10 cellular contexts compared by ENCODE assay signal in the genomic region with DNA sequence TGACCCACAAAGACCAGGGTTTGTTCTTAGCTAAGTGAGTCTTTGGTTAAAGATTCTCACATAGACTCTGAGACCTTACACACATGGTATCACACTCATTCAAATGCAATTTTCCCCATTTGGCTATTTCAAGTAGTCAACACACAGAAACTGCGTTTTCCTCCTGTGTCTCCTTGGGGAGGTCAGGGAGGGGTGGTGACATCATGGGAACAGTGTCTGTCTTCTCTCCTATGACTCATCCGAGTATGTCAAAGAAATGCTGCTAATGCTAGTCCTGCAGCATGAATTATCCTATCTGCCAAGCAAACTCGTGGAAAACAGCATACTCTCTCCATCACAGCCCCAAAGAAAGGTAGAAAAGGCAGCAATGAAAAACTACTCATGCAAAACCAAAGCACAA.
A peak's percentile ranks its signal among the peaks of the same experiment; 100 is the strongest.
DNase-seq lines count a peak whose midpoint lies in the region; ATAC-seq, FAIRE-seq and TF ChIP-seq lines count a peak whose summit lies in the region.
"Had no signal": no experiment of that assay in that cellular context is flagged by ENCODE, and none has a peak within 500 bp of the region (broad histone marks: within the 10 kb centered on the region; RNA-seq: fewer than 3 reads in every experiment).

No MANE protein-coding gene starts in this region.

- no peak for ATAC-seq in naive thymus-derived CD4-positive, alpha-beta T cell

- H3K4me1 Mint-ChIP-seq in naive thymus-derived CD4-positive, alpha-beta T cell: no peaks in the 10 kb centered on the region
- H3K4me1 Mint-ChIP-seq: central memory CD8-positive, alpha-beta T cell had no signal

- intact Hi-C loops in left ventricle myocardium inferior (cut with micrococcal nuclease) (no loop called here), prostate gland (cut with DNase I) (no loop called here)
- intact Hi-C loops in naive thymus-derived CD4-positive, alpha-beta T cell (cut with micrococcal nuclease): no loop called here

- H3K36me3 Mint-ChIP-seq in naive thymus-derived CD4-positive, alpha-beta T cell: no peaks in the 10 kb centered on the region

- TF ChIP-seq CTCF in VCaP (conservative IDR thresholded peaks at IDR 0.05): no peak
- no peak for TF ChIP-seq CTCF in left ventricle myocardium inferior (IDR thresholded peaks at IDR 0.05; ENCODE audit: borderline replicate concordance)
- TF ChIP-seq CTCF in prostate gland (IDR thresholded peaks at IDR 0.05): no peak

- peak overlapping the region; percentile 15 for H3K9ac ChIP-seq in skeletal muscle satellite cell (ENCODE audit: low read depth, low read length)

- POLR2A ChIA-PET in naive thymus-derived CD4-positive, alpha-beta T cell (lab: Charles Lee): no interaction called here

- H3K4me3 ChIP-seq in left ventricle myocardium inferior: no peak overlapping the region
- no peak overlapping the region for H3K4me3 ChIP-seq in skeletal muscle satellite cell (ENCODE audit: low read length)
- no peak overlapping the region for H3K4me3 ChIP-seq in prostate gland
- no peak overlapping the region for H3K4me3 ChIP-seq in naive thymus-derived CD4-positive, alpha-beta T cell (ENCODE audit: low read length)

- 41% methylated on average over 3 of the region's 3 CpGs for WGBS in prostate gland

- H3K4me2 ChIP-seq in skeletal muscle satellite cell (ENCODE audit: low read length): peak overlapping the region; percentile 38

- H3K4me1 ChIP-seq in left ventricle myocardium inferior: peaks cover 67% of the 10 kb centered on the region
- peaks cover 12% of the 10 kb centered on the region for H3K4me1 ChIP-seq in skeletal muscle satellite cell (ENCODE audit: control insufficient read depth, insufficient read depth, low read length)
- H3K4me1 ChIP-seq in prostate gland (replicated peaks): no peaks in the 10 kb centered on the region
- H3K4me1 ChIP-seq in naive thymus-derived CD4-positive, alpha-beta T cell (ENCODE audit: control insufficient read depth in 2 of 2, insufficient read depth in 2 of 2, low read length in 2 of 2): no peaks in the 10 kb centered on the region

- H3K27ac ChIP-seq in VCaP (peak overlapping the region; percentile 24), left ventricle myocardium inferior (replicated peaks) (peak overlapping the region; percentile 34), prostate gland (no peak overlapping the region)
- H3K27ac ChIP-seq in naive thymus-derived CD4-positive, alpha-beta T cell (ENCODE audit: low read depth, low read length): no peak overlapping the region

- no peak for TF ChIP-seq POLR2A in H54 (IDR thresholded peaks at IDR 0.05; ENCODE audit: low read depth, low read length)
- no peak for TF ChIP-seq POLR2A in erythroblast (IDR thresholded peaks at IDR 0.05; ENCODE audit: low read length)
- TF ChIP-seq POLR2A in prostate gland (IDR thresholded peaks at IDR 0.05): no peak

- H3K9me3 Mint-ChIP-seq in naive thymus-derived CD4-positive, alpha-beta T cell: peaks cover 0 to 3% (median 0%) of the 10 kb centered on the region in 11 donors
- H3K9me3 Mint-ChIP-seq: central memory CD8-positive, alpha-beta T cell had no signal

- H3K4me3 Mint-ChIP-seq in naive thymus-derived CD4-positive, alpha-beta T cell: no peak overlapping the region
- H3K4me3 Mint-ChIP-seq: central memory CD8-positive, alpha-beta T cell had no signal

- no peaks in the 10 kb centered on the region for H3K36me3 ChIP-seq in left ventricle myocardium inferior
- H3K36me3 ChIP-seq in skeletal muscle satellite cell (ENCODE audit: insufficient read depth, low read length): no peaks in the 10 kb centered on the region
- no peaks in the 10 kb centered on the region for H3K36me3 ChIP-seq in prostate gland
- no peaks in the 10 kb centered on the region for H3K36me3 ChIP-seq in naive thymus-derived CD4-positive, alpha-beta T cell (ENCODE audit: control insufficient read depth in 2 of 3, insufficient read depth in 3 of 3, low read length in 3 of 3)

- CTCF ChIA-PET in naive thymus-derived CD4-positive, alpha-beta T cell (lab: Charles Lee): no interaction called here

- no peaks in the 10 kb centered on the region for H3K9me3 ChIP-seq in left ventricle myocardium inferior (replicated peaks)
- no peaks in the 10 kb centered on the region for H3K9me3 ChIP-seq in skeletal muscle satellite cell (replicated peaks; ENCODE audit: low read length)
- H3K9me3 ChIP-seq in prostate gland: no peaks in the 10 kb centered on the region
- no peaks in the 10 kb centered on the region for H3K9me3 ChIP-seq in naive thymus-derived CD4-positive, alpha-beta T cell (ENCODE audit: control insufficient read depth in 2 of 3, low read length in 3 of 3)

- H3K27me3 ChIP-seq in left ventricle myocardium inferior (ENCODE audit: low read depth) (no peaks in the 10 kb centered on the region), skeletal muscle satellite cell (ENCODE audit: control insufficient read depth, insufficient read depth, low read length) (no peaks in the 10 kb centered on the region), prostate gland (replicated peaks; ENCODE audit: insufficient read depth) (no peaks in the 10 kb centered on the region)
- H3K27me3 ChIP-seq in naive thymus-derived CD4-positive, alpha-beta T cell (ENCODE audit: control insufficient read depth in 2 of 2, insufficient read depth in 2 of 2, low read length in 2 of 2): no peaks in the 10 kb centered on the region

- H3K27ac Mint-ChIP-seq in naive thymus-derived CD4-positive, alpha-beta T cell: no peak overlapping the region

- FAIRE-seq in H54 (lab: Jason Lieb, UNC): no peak

- DNase-seq in H54 (ENCODE audit: insufficient read length, low spot score) (peak; percentile 3), left ventricle myocardium inferior (peak; percentile 64), erythroblast (lab: John Stamatoyannopoulos, UW) (no peak), prostate gland (ENCODE audit: low spot score) (no peak)
- DNase-seq in naive thymus-derived CD4-positive, alpha-beta T cell: no peak
- DNase-seq: midbrain, NCI-H1436 treated with DMSO at 0.1 percent for 48 hours had no signal

- H3K27me3 Mint-ChIP-seq in naive thymus-derived CD4-positive, alpha-beta T cell: peaks cover 7 to 17% (median 8%) of the 10 kb centered on the region in 5 donors
- H3K27me3 Mint-ChIP-seq: central memory CD8-positive, alpha-beta T cell had no signal

Comparison
In these comparisons a context has a peak if more than half of its experiments do, and no peak if none do; other contexts are left out.
1. DNase-seq: peak in H54 (single experiment) and left ventricle myocardium inferior (single experiment); none in erythroblast (0 of 2), prostate gland (single experiment) and naive thymus-derived CD4-positive, alpha-beta T cell (0 of 9).
2. H3K27ac ChIP-seq: peak in VCaP (single experiment) and left ventricle myocardium inferior (single experiment); none in prostate gland (0 of 2) and naive thymus-derived CD4-positive, alpha-beta T cell (single experiment).